In the genomic region with DNA sequence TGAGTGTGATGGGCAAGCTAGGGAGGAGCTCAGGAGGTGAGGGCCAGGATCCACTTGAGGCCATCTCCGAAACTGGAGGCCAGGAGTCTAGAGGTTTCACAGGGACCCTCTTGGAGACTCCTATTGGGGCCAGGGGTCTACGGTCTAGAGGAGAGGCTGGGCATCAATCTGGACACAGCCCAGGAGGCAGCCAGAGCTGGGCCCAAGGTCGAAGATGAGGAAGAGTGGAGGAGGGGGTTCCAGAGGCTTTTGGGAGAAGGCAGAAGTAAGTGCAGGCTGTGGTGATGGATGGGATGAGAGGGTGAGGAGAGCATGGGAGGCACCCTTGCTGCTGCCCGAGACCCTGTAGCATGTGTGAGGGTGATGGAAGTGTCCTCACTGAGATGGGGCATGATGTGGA, we compare ENCODE assay signal across 19 cellular contexts. TPM values are rescaled to one million over a fixed set of nuclear protein-coding genes. Genes with fewer than 3 reads are reported as not detected.
DNase-seq lines count a peak whose midpoint lies in the region; ATAC-seq and TF ChIP-seq lines count a peak whose summit lies in the region.
"Had no signal": no experiment of that assay in that cellular context is flagged by ENCODE, and none has a peak within 500 bp of the region (broad histone marks: within the 10 kb centered on the region; RNA-seq: fewer than 3 reads in every experiment).

No MANE protein-coding gene starts in this region.

- no peak overlapping the region for H4K12ac ChIP-seq in trophoblast cell (ENCODE audit: low read depth, low read length)

- H3K4me1 ChIP-seq in right cardiac atrium (ENCODE audit: control insufficient read depth, insufficient read depth, low read length): peaks cover 33% of the 10 kb centered on the region
- peaks cover 0 to 18% of the 10 kb centered on the region in 2 experiments for H3K4me1 ChIP-seq in trophoblast cell (ENCODE audit: control insufficient read depth in 1 of 2, insufficient read depth in 2 of 2, low read length in 2 of 2)
- peaks cover 0 to 4% of the 10 kb centered on the region in 2 donors for H3K4me1 ChIP-seq in uterus
- H3K4me1 ChIP-seq: A549 had no signal

- H3K9me3 ChIP-seq in right cardiac atrium (ENCODE audit: control insufficient read depth, low read length): no peaks in the 10 kb centered on the region
- peaks cover 3% of the 10 kb centered on the region for H3K9me3 ChIP-seq in trophoblast cell (ENCODE audit: insufficient read depth, low read depth, low read length)
- no peaks in the 10 kb centered on the region for H3K9me3 ChIP-seq in uterus
- H3K9me3 ChIP-seq: A549, thyroid gland had no signal

- H4K8ac ChIP-seq in trophoblast cell (ENCODE audit: low read depth, low read length): no peak overlapping the region

- no peak overlapping the region for H3K23ac ChIP-seq in trophoblast cell (ENCODE audit: low read length)

- H3K14ac ChIP-seq in trophoblast cell (ENCODE audit: low read length): no peak overlapping the region

- H3K4me2 ChIP-seq in trophoblast cell (ENCODE audit: low read length): no peak overlapping the region
- H3K4me2 ChIP-seq: A549, BLaER1 had no signal

- H3K27ac ChIP-seq in right cardiac atrium (ENCODE audit: low read length) (peak overlapping the region; percentile 70), trophoblast cell (ENCODE audit: low read depth, low read length) (no peak overlapping the region), uterus (peak overlapping the region; percentile 50 to 84)
- H3K27ac ChIP-seq: A549, BLaER1, RWPE1 had no signal

- no peak for TF ChIP-seq CTCF in uterus (IDR thresholded peaks at IDR 0.05)

- H2BK120ac ChIP-seq in trophoblast cell (ENCODE audit: insufficient read depth, low read length, poor library complexity): no peak overlapping the region

- H3K36me3 ChIP-seq in trophoblast cell (ENCODE audit: control insufficient read depth in 1 of 2, insufficient read depth in 2 of 2, low read length in 2 of 2) (no peaks in the 10 kb centered on the region), uterus (no peaks in the 10 kb centered on the region)
- H3K36me3 ChIP-seq: BLaER1, MG63, thyroid gland had no signal

- DNase-seq in Right ventricle myocardium inferior (ENCODE audit: missing footprints): peak; percentile 28
- DNase-seq in left cardiac atrium: no peak
- DNase-seq in right cardiac atrium: peak in 1 of 3 donors; percentile 20
- no peak for DNase-seq in trophoblast cell
- DNase-seq in uterus: no peak
- DNase-seq in NCI-H82 (lab: John Stamatoyannopoulos, UW): no peak
- no peak for DNase-seq in hypothalamus (lab: John Stamatoyannopoulos, UW)
- DNase-seq: activated CD4-positive, alpha-beta T cell treated with anti-CD3 and anti-CD28 coated beads for 4 hours; activated naive CD4-positive, alpha-beta T cell; erythroblast; IMR-90; NCI-H1694; small intestine had no signal

- H3K9ac ChIP-seq in trophoblast cell (ENCODE audit: low read length): no peak overlapping the region
- H3K9ac ChIP-seq: BLaER1 had no signal

- no peak for TF ChIP-seq POLR2A in uterus (IDR thresholded peaks at IDR 0.05)

- H3K18ac ChIP-seq in trophoblast cell (ENCODE audit: low read length): no peak overlapping the region

- H3K79me2 ChIP-seq in trophoblast cell (ENCODE audit: control insufficient read depth, insufficient read depth, low read length, poor library complexity): no peaks in the 10 kb centered on the region

- no peak overlapping the region for H2AK5ac ChIP-seq in trophoblast cell (ENCODE audit: low read length)

- H3K27me3 ChIP-seq in right cardiac atrium (ENCODE audit: control insufficient read depth, insufficient read depth) (no peaks in the 10 kb centered on the region), trophoblast cell (ENCODE audit: insufficient read depth, low read length) (no peaks in the 10 kb centered on the region), uterus (no peaks in the 10 kb centered on the region)
- H3K27me3 ChIP-seq: BLaER1, MG63, thyroid gland had no signal

- ATAC-seq in Right ventricle myocardium inferior (no peak), left cardiac atrium (no peak), right cardiac atrium (no peak), HG03432 (IDR thresholded peaks at IDR 0.05; ENCODE audit: unreplicated experiment) (no peak)

- no peaks in the 10 kb centered on the region for H3K79me1 ChIP-seq in trophoblast cell (ENCODE audit: low read length)

- no peak overlapping the region for H2BK12ac ChIP-seq in trophoblast cell (ENCODE audit: low read length)

- no peak overlapping the region for H3K4ac ChIP-seq in trophoblast cell (ENCODE audit: low read depth, low read length)

- H4K91ac ChIP-seq in trophoblast cell (ENCODE audit: low read depth, low read length): peak overlapping the region; percentile 19

- H3K4me3 ChIP-seq in right cardiac atrium (ENCODE audit: low read length): no peak overlapping the region
- H3K4me3 ChIP-seq in trophoblast cell (ENCODE audit: low read depth, low read length): no peak overlapping the region
- no peak overlapping the region for H3K4me3 ChIP-seq in uterus
- H3K4me3 ChIP-seq: A549, BLaER1, MG63, thyroid gland had no signal

- intact Hi-C loops in Right ventricle myocardium inferior (cut with DNase I): no loop called here
- intact Hi-C loops in left cardiac atrium (cut with DNase I): loop anchor here (5.0 to 10.0 kb wide), 2 partner anchors 51 to 58 kb away; partner anchors contain the start of gene LRRC32 (in 1 of the 2)
- intact Hi-C loops in right cardiac atrium (cut with DNase I): no loop called here
- intact Hi-C loops in uterus (cut with DNase I; ENCODE audit: low total_unique reads): no loop called here

- H2AFZ ChIP-seq in trophoblast cell (ENCODE audit: insufficient read depth, low read length, poor library complexity): peak overlapping the region; percentile 13

- WGBS in right cardiac atrium: 91% methylated on average over 4 of the region's 4 CpGs
- WGBS in trophoblast cell (ENCODE audit: extremely low coverage, insufficient coverage, insufficient read length): no CpG with 5 or more reads among the region's 4 CpGs

- no peak overlapping the region for H2BK5ac ChIP-seq in trophoblast cell (ENCODE audit: low read depth, low read length, poor library complexity)

RNA-seq across cellular contexts. Expression of gene LRRC32, which starts 56.6 kb away (rescaled TPM):
- total RNA-seq in Right ventricle myocardium inferior: 32.5 TPM
- 10 to 100 TPM; 43.8 to 88.2 TPM for total RNA-seq in left cardiac atrium
- 10 to 100 TPM; 27.7 to 49.9 (median 44.9) TPM for total RNA-seq in right cardiac atrium
- 72.1 TPM for polyA plus RNA-seq in right cardiac atrium
- polyA plus RNA-seq in trophoblast cell (2013): 39.7 and 40.3 TPM in 2 replicates
- total RNA-seq in uterus: 100 to 1,000 TPM in 1 of 4 donors, 10 to 100 TPM in 2, 1 to 10 TPM in 1; 10.0 to 121 (median 17.5) TPM

Comparison
In these comparisons a context has a peak if more than half of its experiments do, and no peak if none do; other contexts are left out.
1. intact Hi-C loops: an anchor here in left cardiac atrium (5.0 to 10.0 kb wide); none called in Right ventricle myocardium inferior, right cardiac atrium and uterus.